In the genomic region with DNA sequence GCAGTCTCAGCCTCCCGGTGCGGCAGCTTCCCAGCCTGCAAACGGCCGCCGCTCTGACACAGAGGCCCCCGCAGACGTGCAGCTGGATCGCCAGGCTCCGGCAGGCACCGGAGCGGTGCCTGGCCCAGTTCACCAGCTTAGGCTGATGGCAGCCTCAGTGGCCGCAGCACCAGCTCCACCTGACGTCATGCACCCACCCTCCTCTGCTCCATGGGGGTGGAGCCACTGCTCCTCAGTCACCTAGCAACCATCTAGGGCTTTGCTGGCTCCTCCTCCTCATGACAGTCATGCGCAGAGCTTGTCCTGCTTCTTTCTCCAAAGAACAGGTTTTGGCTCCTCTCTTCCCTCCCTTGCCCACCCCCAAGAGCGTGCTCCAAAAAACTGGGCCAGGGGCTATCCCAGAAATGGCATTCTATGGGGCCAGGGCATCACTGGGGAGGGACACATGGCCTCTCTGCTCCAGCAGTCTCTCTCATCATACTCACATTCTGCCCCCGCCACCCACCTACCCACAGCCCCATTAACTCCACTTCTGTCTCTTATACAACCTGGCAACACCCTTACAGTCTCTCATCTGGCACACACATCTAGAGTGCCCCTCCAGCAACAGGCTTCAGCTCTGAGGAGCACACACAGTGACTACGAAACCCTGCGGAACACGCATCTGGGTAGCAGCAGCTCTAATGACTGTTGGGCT, we compare ENCODE assay signal across 8 cellular contexts. TPM values are rescaled to one million over a fixed set of nuclear protein-coding genes. Genes with fewer than 3 reads are reported as not detected.
A peak's percentile ranks its signal among the peaks of the same experiment; 100 is the strongest.
DNase-seq lines count a peak whose midpoint lies in the region; ATAC-seq, FAIRE-seq and TF ChIP-seq lines count a peak whose summit lies in the region.
"Had no signal": no experiment of that assay in that cellular context is flagged by ENCODE, and none has a peak within 500 bp of the region (broad histone marks: within the 10 kb centered on the region; RNA-seq: fewer than 3 reads in every experiment).

No MANE protein-coding gene starts in this region.

- no TSS peak for BruUV-seq in K562 (replicated peaks; lab: Mats Ljungman, UMichigan)

- no peak for TF ChIP-seq POLR2A in K562 (conservative IDR thresholded peaks at IDR 0.05)

- H2AFZ ChIP-seq in K562 (ENCODE audit: low read depth, low read length), result no peak overlapping the region

- no peaks in the 10 kb centered on the region for H3K79me2 ChIP-seq in K562 (ENCODE audit: control insufficient read depth, insufficient read depth, low read length)

- H3K27me3 ChIP-seq in K562 (ENCODE audit: control insufficient read depth in 2 of 2, insufficient read depth in 2 of 2, low read length in 2 of 2) (no peaks in the 10 kb centered on the region), iPS-20b (ENCODE audit: insufficient read depth, low read length) (no peaks in the 10 kb centered on the region), small intestine (ENCODE audit: control insufficient read depth in 2 of 2, insufficient read depth in 2 of 2, low read length in 2 of 2) (no peaks in the 10 kb centered on the region)
- H3K27me3 ChIP-seq: right lobe of liver had no signal

- H3K4me2 ChIP-seq in K562 (ENCODE audit: insufficient read depth, low read length), result no peak overlapping the region

- no peaks in the 10 kb centered on the region for H3K9me1 ChIP-seq in K562 (ENCODE audit: control insufficient read depth, insufficient read depth, low read length)

- no peaks in the 10 kb centered on the region; the same call in none of the 2 replicates for H4K20me1 ChIP-seq in K562 (replicated peaks; ENCODE audit: control insufficient read depth, insufficient read depth, low read length)

- peak; percentile 91 for FAIRE-seq in K562 (lab: Jason Lieb, UNC)
- FAIRE-seq in small intestine (lab: Jason Lieb, UNC), result no peak

- CTCF ChIA-PET in K562 (lab: Yijun Ruan, JAX; ENCODE audit: low intra/inter-chr PET ratio), result no interaction called here

- no peak overlapping the region for H3K27ac ChIP-seq in K562 (ENCODE audit: extremely low read depth, low read depth, low read length)
- H3K27ac ChIP-seq in iPS-20b (ENCODE audit: low read length), result no peak overlapping the region
- H3K27ac ChIP-seq in small intestine (ENCODE audit: low read depth in 1 of 2, low read length in 1 of 2), result no peak overlapping the region
- H3K27ac ChIP-seq: right lobe of liver had no signal

- DNase-seq in NCI-H1417 treated with DMSO at 0.1 percent for 48 hours (lab: John Stamatoyannopoulos, UW) (peak; percentile 49), K562 (ENCODE audit: extremely low read depth in 1 of 4, low spot score in 3 of 4) (peak; percentile 76 to 93 (median 89)), small intestine (peak; percentile 10), GM19238 (ENCODE audit: insufficient read length, low spot score) (no peak), ACHN (no peak)
- DNase-seq in activated CD8-positive, alpha-beta memory T cell treated with anti-CD3 and anti-CD28 coated beads, Interleukin-2, amount 50 U/mL, for 48 hours, result no peak
- DNase-seq: right lobe of liver had no signal

- intact Hi-C loops in K562 (cut with micrococcal nuclease), result no loop called here

- TF ChIP-seq CTCF in K562 (IDR thresholded peaks at IDR 0.05 in 2 of 3, conservative IDR thresholded peaks at IDR 0.05 in 1 of 3; ENCODE audit: insufficient read depth in 2 of 3, low read depth in 1 of 3, low read length in 3 of 3), result no peak

- POLR2A ChIA-PET in K562 (lab: Yijun Ruan, JAX), result interaction anchor here (0.6 to 1.0 kb wide), 4 partner anchors 15 to 176 kb away, joined by 3 to 5 read pairs (median 4); no protein-coding TSS in a partner anchor

- H3K36me3 ChIP-seq in K562 (ENCODE audit: control insufficient read depth, insufficient read depth, low read length) (peaks cover 29% of the 10 kb centered on the region; the same call in 2 of the 3 replicates), iPS-20b (ENCODE audit: insufficient read depth, low read depth, low read length) (peaks cover 52% of the 10 kb centered on the region), small intestine (ENCODE audit: control insufficient read depth in 2 of 2, insufficient read depth in 2 of 2, low read length in 2 of 2) (peaks cover 9 to 22% of the 10 kb centered on the region in 2 donors)

- 66% methylated on average over 18 of the region's 19 CpGs for WGBS in K562 (ENCODE audit: insufficient coverage, low coverage, missing lambda C conversion rate)
- WGBS in small intestine, 3 donors, result 73 to 83% (median 74%) methylated on average over 16 to 19 of the region's 19 CpGs

- peak; percentile 100 for ATAC-seq in K562

- H3K9ac ChIP-seq in K562 (ENCODE audit: insufficient read depth in 1 of 2, low read depth in 2 of 2, low read length in 2 of 2), result no peak overlapping the region
- peak overlapping the region; percentile 74; the same call in 1 of the 2 replicates for H3K9ac ChIP-seq in iPS-20b (ENCODE audit: low read depth, low read length)

- no peak for TF ChIP-seq EP300 in K562 (IDR thresholded peaks at IDR 0.05; ENCODE audit: low read length)

- in situ Hi-C loops in K562 (cut with MboI), result no loop called here
- in situ Hi-C loops in ACHN (cut with HindIII; ENCODE audit: low pct_ligation_motif_present, low pct_unique_long_range_greater_than_20kb, low sequenced_read_pairs), result no loop called here

- no peak for TF ChIP-seq RAD21 in K562 (CRISPR knock-in tag; conservative IDR thresholded peaks at IDR 0.05 in 1 of 2, IDR thresholded peaks at IDR 0.05 in 1 of 2)

- H3K4me1 ChIP-seq in K562 (replicated peaks in 1 of 2; ENCODE audit: control insufficient read depth in 2 of 2, insufficient read depth in 2 of 2, low read length in 2 of 2), result peaks cover 4 to 16% of the 10 kb centered on the region in 2 experiments; a peak in 3 of 5 replicates
- peaks cover 16% of the 10 kb centered on the region for H3K4me1 ChIP-seq in iPS-20b (ENCODE audit: insufficient read depth, low read length)
- H3K4me1 ChIP-seq in small intestine (ENCODE audit: control insufficient read depth in 2 of 2, insufficient read depth in 1 of 2, low read depth in 1 of 2, low read length in 1 of 2), result peaks cover 0 to 4% of the 10 kb centered on the region in 2 donors

- H3K4me3 ChIP-seq in K562 (no peak overlapping the region), iPS-20b (ENCODE audit: low read length) (peak overlapping the region; percentile 71), small intestine (ENCODE audit: low read depth in 1 of 2, low read length in 2 of 2) (no peak overlapping the region)
- H3K4me3 ChIP-seq: right lobe of liver had no signal

- H3K9me3 ChIP-seq in K562 (replicated peaks; ENCODE audit: control insufficient read depth, insufficient read depth, low read depth, low read length), result no peaks in the 10 kb centered on the region
- H3K9me3 ChIP-seq in iPS-20b (ENCODE audit: insufficient read depth, low read depth, low read length), result no peaks in the 10 kb centered on the region
- no peaks in the 10 kb centered on the region for H3K9me3 ChIP-seq in small intestine (ENCODE audit: control insufficient read depth, low read depth)
- H3K9me3 ChIP-seq: right lobe of liver had no signal

RNA-seq across cellular contexts. Expression of a gene that starts 5.5 kb away (rescaled TPM):
- 88.3 and 100 TPM in 2 replicates for total RNA-seq in K562 (2011; cell fraction: chromatin; rRNA removed; ENCODE audit: low replicate concordance)
- 42.1 and 52.2 TPM in 2 replicates for total RNA-seq in K562 (2011; cell fraction: nucleolus; rRNA removed)
- 63.2 and 85.9 TPM in 2 replicates for total RNA-seq in K562 (2011; cell fraction: nucleoplasm; rRNA removed)
- 49.7 and 54.8 TPM in 2 replicates for total RNA-seq in K562 (2014; rRNA removed)
- 23.4 and 27.5 TPM in 2 replicates for total RNA-seq in K562 (2014; rRNA removed; fragmentation: Illumina TruSeq; extraction: Trizol)
- 52.5 and 53.3 TPM in 2 replicates for total RNA-seq in K562 (2015; rRNA removed; fragmentation: Illumina TruSeq; extraction: Trizol)
- 61.0 and 71.7 TPM in 2 replicates for total RNA-seq in K562 (2021)
- polyA plus RNA-seq in K562 (2011; rRNA removed), result 30.0 and 39.8 TPM in 2 replicates
- polyA plus RNA-seq in K562 (2011; cell fraction: cytosol; rRNA removed), result 33.7 and 78.9 TPM in 2 replicates
- polyA plus RNA-seq in K562 (2011; cell fraction: nucleus; rRNA removed), result 57.2 and 111 TPM in 2 replicates
- polyA plus RNA-seq in K562 (2012), result 62.1 and 62.5 TPM in 2 replicates
- polyA plus RNA-seq in K562 (2014; fragmentation: Illumina TruSeq; extraction: Trizol), result 51.8 and 58.0 TPM in 2 replicates
- polyA plus RNA-seq in K562 (2014; fragmentation: Nextera tagmentation; extraction: Ambion mirVana), result 10 to 100 TPM; 23.9 to 28.6 TPM
- polyA plus RNA-seq in K562 (2014; rRNA removed), result 37.2 and 45.0 TPM in 2 replicates
- 33.3 and 75.5 TPM in 2 replicates for polyA minus RNA-seq in K562 (2011; rRNA and poly(A)+ RNA removed)
- 41.6 and 65.3 TPM in 2 replicates for polyA minus RNA-seq in K562 (2011; cell fraction: cytosol; rRNA and poly(A)+ RNA removed)
- 26.1 and 26.7 TPM in 2 replicates for polyA minus RNA-seq in K562 (2011; cell fraction: nucleus; rRNA and poly(A)+ RNA removed)
- 10 to 100 TPM; 72.7 to 92.8 (median 80.2) TPM for polyA plus RNA-seq in small intestine

RNA-seq across cellular contexts. Expression of a gene that starts 31.4 kb away (rescaled TPM):
- 0.12 TPM in 1 of 2 replicates, not detected in the other for total RNA-seq in K562 (2011; cell fraction: chromatin; rRNA removed; ENCODE audit: low replicate concordance)
- not detected in 2 replicates for total RNA-seq in K562 (2011; cell fraction: nucleolus; rRNA removed)
- total RNA-seq in K562 (2011; cell fraction: nucleoplasm; rRNA removed), result not detected in 2 replicates
- total RNA-seq in K562 (2014; rRNA removed) (0.05 TPM in 1 of 2 replicates, not detected in the other), K562 (2014; rRNA removed; fragmentation: Illumina TruSeq; extraction: Trizol) (0.03 TPM in 1 of 2 replicates, not detected in the other), K562 (2015; rRNA removed; fragmentation: Illumina TruSeq; extraction: Trizol) (0.34 and 0.69 TPM in 2 replicates), K562 (2021) (0.42 TPM in 1 of 2 replicates, not detected in the other)
- polyA plus RNA-seq in K562 (2011; rRNA removed) (0.03 and 0.05 TPM in 2 replicates), K562 (2014; fragmentation: Illumina TruSeq; extraction: Trizol) (0.03 and 0.16 TPM in 2 replicates), K562 (2014; fragmentation: Nextera tagmentation; extraction: Ambion mirVana) (under 1 TPM; 0.10 to 0.13 TPM), K562 (2014; rRNA removed) (0.13 and 0.77 TPM in 2 replicates), small intestine (1 to 10 TPM in 1 of 3 donors, under 1 TPM in 1, not detected in 1; 0.43 to 2.0 TPM)
- 0.12 TPM in 1 of 2 replicates, not detected in the other for polyA plus RNA-seq in K562 (2011; cell fraction: cytosol; rRNA removed)
- 0.10 and 0.57 TPM in 2 replicates for polyA plus RNA-seq in K562 (2011; cell fraction: nucleus; rRNA removed)
- 0.21 and 0.96 TPM in 2 replicates for polyA plus RNA-seq in K562 (2012)
- polyA minus RNA-seq in K562 (2011; rRNA and poly(A)+ RNA removed), result not detected in 2 replicates
- not detected in 2 replicates for polyA minus RNA-seq in K562 (2011; cell fraction: cytosol; rRNA and poly(A)+ RNA removed)
- not detected in 2 replicates for polyA minus RNA-seq in K562 (2011; cell fraction: nucleus; rRNA and poly(A)+ RNA removed)

RNA-seq across cellular contexts. Expression of a gene that starts 46.8 kb away (rescaled TPM):
- total RNA-seq in K562 (2011; cell fraction: chromatin; rRNA removed; ENCODE audit: low replicate concordance), result 0.32 TPM in 1 of 2 replicates, not detected in the other
- total RNA-seq in K562 (2011; cell fraction: nucleolus; rRNA removed), result 0.33 TPM in 1 of 2 replicates, not detected in the other
- total RNA-seq in K562 (2011; cell fraction: nucleoplasm; rRNA removed), result not detected in 2 replicates
- total RNA-seq in K562 (2014; rRNA removed) (0.04 TPM in 1 of 2 replicates, not detected in the other), K562 (2014; rRNA removed; fragmentation: Illumina TruSeq; extraction: Trizol) (not detected in 2 replicates), K562 (2015; rRNA removed; fragmentation: Illumina TruSeq; extraction: Trizol) (not detected in 2 replicates), K562 (2021) (0.22 TPM in 1 of 2 replicates, not detected in the other)
- polyA plus RNA-seq in K562 (2011; rRNA removed) (0.07 TPM in 1 of 2 replicates, not detected in the other), K562 (2014; fragmentation: Illumina TruSeq; extraction: Trizol) (0.06 TPM in 1 of 2 replicates, not detected in the other), K562 (2014; fragmentation: Nextera tagmentation; extraction: Ambion mirVana) (not detected), K562 (2014; rRNA removed) (not detected in 2 replicates), small intestine (1 to 10 TPM in 1 of 3 donors, under 1 TPM in 2; 0.22 to 1.4 (median 0.81) TPM)
- polyA plus RNA-seq in K562 (2011; cell fraction: cytosol; rRNA removed), result 0.03 and 0.24 TPM in 2 replicates
- polyA plus RNA-seq in K562 (2011; cell fraction: nucleus; rRNA removed), result 0.15 and 0.26 TPM in 2 replicates
- polyA plus RNA-seq in K562 (2012), result 0.14 and 0.47 TPM in 2 replicates
- polyA minus RNA-seq in K562 (2011; rRNA and poly(A)+ RNA removed), result not detected in 2 replicates
- not detected in 2 replicates for polyA minus RNA-seq in K562 (2011; cell fraction: cytosol; rRNA and poly(A)+ RNA removed)
- 0.27 TPM in 1 of 2 replicates, not detected in the other for polyA minus RNA-seq in K562 (2011; cell fraction: nucleus; rRNA and poly(A)+ RNA removed)

RNA-seq across cellular contexts. Expression of a gene that starts 46.9 kb away (rescaled TPM):
- 7.3 and 16.7 TPM in 2 replicates for total RNA-seq in K562 (2011; cell fraction: chromatin; rRNA removed; ENCODE audit: low replicate concordance)
- 13.2 and 18.3 TPM in 2 replicates for total RNA-seq in K562 (2011; cell fraction: nucleolus; rRNA removed)
- total RNA-seq in K562 (2011; cell fraction: nucleoplasm; rRNA removed), result 12.5 and 14.7 TPM in 2 replicates
- total RNA-seq in K562 (2014; rRNA removed), result 6.2 and 8.7 TPM in 2 replicates
- 4.1 and 5.4 TPM in 2 replicates for total RNA-seq in K562 (2014; rRNA removed; fragmentation: Illumina TruSeq; extraction: Trizol)
- total RNA-seq in K562 (2015; rRNA removed; fragmentation: Illumina TruSeq; extraction: Trizol), result 4.9 and 5.2 TPM in 2 replicates
- total RNA-seq in K562 (2021), result 8.3 and 9.4 TPM in 2 replicates
- polyA plus RNA-seq in K562 (2011; rRNA removed), result 15.2 and 16.6 TPM in 2 replicates
- polyA plus RNA-seq in K562 (2011; cell fraction: cytosol; rRNA removed), result 25.8 and 38.2 TPM in 2 replicates
- 21.3 and 28.0 TPM in 2 replicates for polyA plus RNA-seq in K562 (2011; cell fraction: nucleus; rRNA removed)
- 19.0 and 19.9 TPM in 2 replicates for polyA plus RNA-seq in K562 (2012)
- 6.3 and 6.4 TPM in 2 replicates for polyA plus RNA-seq in K562 (2014; fragmentation: Illumina TruSeq; extraction: Trizol)
- 1 to 10 TPM; 9.3 to 9.6 TPM for polyA plus RNA-seq in K562 (2014; fragmentation: Nextera tagmentation; extraction: Ambion mirVana)
- polyA plus RNA-seq in K562 (2014; rRNA removed), result 7.4 and 11.0 TPM in 2 replicates
- polyA minus RNA-seq in K562 (2011; rRNA and poly(A)+ RNA removed), result 9.9 and 12.0 TPM in 2 replicates
- polyA minus RNA-seq in K562 (2011; cell fraction: cytosol; rRNA and poly(A)+ RNA removed), result 10.9 and 13.3 TPM in 2 replicates
- 6.1 and 8.8 TPM in 2 replicates for polyA minus RNA-seq in K562 (2011; cell fraction: nucleus; rRNA and poly(A)+ RNA removed)
- polyA plus RNA-seq in small intestine, result 1 to 10 TPM; 1.6 to 8.9 (median 3.5) TPM

Comparison
In these comparisons a context has a peak if more than half of its experiments do, and no peak if none do; other contexts are left out.
1. DNase-seq: peak in NCI-H1417 treated with DMSO at 0.1 percent for 48 hours (single experiment), K562 (4 of 4) and small intestine (single experiment); none in GM19238 (single experiment), ACHN (single experiment) and activated CD8-positive, alpha-beta memory T cell treated with anti-CD3 and anti-CD28 coated beads, Interleukin-2, amount 50 U/mL, for 48 hours (single experiment).